In genomic region chr5:41335596-41335995, GRCh38 we compare ENCODE assay signal across 19 cellular contexts.
"Had no signal": no experiment of that assay in that cellular context is flagged by ENCODE, and none has a peak within 500 bp of the region (broad histone marks: within the 10 kb centered on the region; RNA-seq: fewer than 3 reads in every experiment).

No MANE protein-coding gene starts in this region.

- H3K4me3 ChIP-seq: gastroesophageal sphincter, lower lobe of right lung, smooth muscle cell, suprapubic skin, thyroid gland, uterus had no signal

- H3K27ac ChIP-seq: gastroesophageal sphincter, suprapubic skin, thyroid gland, uterus had no signal

- H3K9me3 ChIP-seq: gastroesophageal sphincter, lower lobe of right lung, suprapubic skin, thyroid gland, uterus had no signal

- H3K27me3 ChIP-seq: dorsolateral prefrontal cortex, gastroesophageal sphincter, suprapubic skin, thyroid gland, uterus had no signal

- ATAC-seq: gastroesophageal sphincter; left lobe of liver; lower lobe of right lung; stimulated activated effector memory CD8-positive, alpha-beta T cell treated with anti-CD3 and anti-CD28 coated beads, Interleukin-12 subunit alpha, Interleukin-12 subunit beta, amount 100 ng/mL, for 72 hours; stimulated activated naive CD8-positive, alpha-beta T cell treated with anti-CD3 and anti-CD28 coated beads, Interleukin-15, Interleukin-2, amounts not matched to agents 100 U/mL and 50 U/mL, for 24 hours had no signal

- H3K4me1 ChIP-seq: gastroesophageal sphincter, suprapubic skin, thyroid gland had no signal

- H3K36me3 ChIP-seq: gastroesophageal sphincter, lower lobe of right lung, suprapubic skin, thyroid gland, uterus had no signal

- DNase-seq: cortex of kidney; dorsolateral prefrontal cortex; effector CD8-positive, alpha-beta T cell; kidney glomerular epithelial cell; lower lobe of right lung; mesenchymal stem cell; naive B cell; nephron progenitor cell; posterior cingulate gyrus; stimulated activated CD4-positive, alpha-beta T cell treated with anti-CD3 and anti-CD28 coated beads, Interleukin-2, amount 100 ng/mL, for 48 hours; stimulated activated CD8-positive, alpha-beta memory T cell treated with anti-CD3 and anti-CD28 coated beads, Interleukin-4, amount 100 ng/mL, for 48 hours; stimulated activated naive CD8-positive, alpha-beta T cell treated with anti-CD3 and anti-CD28 coated beads, Interleukin-15, Interleukin-2, amounts not matched to agents 100 U/mL and 50 U/mL, for 24 hours; thyroid gland; uterus had no signal
